8 cellular contexts compared by ENCODE assay signal in the genomic region with DNA sequence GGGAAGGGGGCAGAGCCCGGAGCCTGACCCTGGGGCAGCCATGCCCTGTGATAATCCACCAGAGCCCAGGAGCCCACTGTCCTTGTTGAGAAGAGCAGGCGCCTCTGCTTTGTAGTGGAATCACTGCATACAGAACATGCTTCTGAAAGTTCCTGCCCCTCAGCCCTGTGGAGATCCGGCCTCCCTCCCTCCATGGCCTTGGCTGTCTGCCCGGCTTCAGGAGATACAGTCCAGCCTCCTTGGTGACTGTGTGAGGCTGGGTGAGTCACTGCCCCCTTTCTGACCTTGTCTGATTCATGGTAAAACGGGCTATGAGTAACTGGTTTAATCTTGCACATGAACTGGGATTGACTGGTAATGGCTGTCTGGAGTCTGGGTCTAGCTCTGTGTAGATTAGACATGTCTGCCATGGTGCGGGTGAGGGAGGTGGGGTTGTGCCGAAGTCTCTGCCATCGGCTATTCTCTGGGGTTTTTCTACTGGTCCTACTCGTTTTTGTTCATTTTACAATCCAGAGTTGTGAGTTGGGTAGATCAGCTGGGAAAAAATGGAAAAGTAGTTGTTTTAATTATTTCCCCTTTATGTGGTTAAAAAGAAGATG.
DNase-seq lines count a peak whose midpoint lies in the region; ATAC-seq and TF ChIP-seq lines count a peak whose summit lies in the region.
"Not testable (repeated sequence)": the region's sequence is repeated elsewhere in the genome, so short reads cannot be mapped to it uniquely, and the experiment has no call there.

No MANE protein-coding gene starts in this region.

- H3K27ac ChIP-seq in Peyer's patch: peak overlapping the region in 2 of 4 donors; percentile 50 to 72
- not testable (repeated sequence) for H3K27ac ChIP-seq in endodermal cell (ENCODE audit: low read depth, low read length); suprapubic skin
- peak overlapping the region; percentile 74 to 75 for H3K27ac ChIP-seq in ovary

- peak overlapping the region; percentile 95 for H3K27ac Mint-ChIP-seq in Calu3 (ENCODE audit: unreplicated experiment)
- H3K27ac Mint-ChIP-seq in endodermal cell: not testable (repeated sequence)

- peaks cover 60% of the 10 kb centered on the region for H3K36me3 Mint-ChIP-seq in Calu3 (ENCODE audit: insufficient read depth, unreplicated experiment)
- not testable (repeated sequence) for H3K36me3 Mint-ChIP-seq in activated T-cell treated with anti-CD3 and anti-CD28 coated beads, Interleukin-2, amount 50 U/mL, for 4 hours (ENCODE audit: insufficient read depth); endodermal cell (ENCODE audit: low read depth)

- H3K27me3 Mint-ChIP-seq in Calu3 (ENCODE audit: unreplicated experiment); activated T-cell treated with anti-CD3 and anti-CD28 coated beads, Interleukin-2, amount 50 U/mL, for 4 hours (ENCODE audit: low read depth); endodermal cell (ENCODE audit: insufficient read depth): not testable (repeated sequence)

- not testable (repeated sequence) for H3K4me3 Mint-ChIP-seq in Calu3 (ENCODE audit: low read depth, unreplicated experiment); activated T-cell treated with anti-CD3 and anti-CD28 coated beads, Interleukin-2, amount 50 U/mL, for 4 hours; endodermal cell

- not testable (repeated sequence) for BruUV-seq in Calu3 (replicated peaks; lab: Mats Ljungman, UMichigan)

- not testable (repeated sequence) for H3K4me3 ChIP-seq in Peyer's patch; endodermal cell (ENCODE audit: low read length); ovary; suprapubic skin

- not testable (repeated sequence) for TF ChIP-seq CTCF in Calu3 (IDR thresholded peaks at IDR 0.05; ENCODE audit: unreplicated experiment); Peyer's patch (IDR thresholded peaks at IDR 0.05); endodermal cell (conservative IDR thresholded peaks at IDR 0.05); ovary (IDR thresholded peaks at IDR 0.05); suprapubic skin (IDR thresholded peaks at IDR 0.05)

- H3K9me3 ChIP-seq in Peyer's patch; endodermal cell (ENCODE audit: control insufficient read depth, low read length); ovary; suprapubic skin: not testable (repeated sequence)

- WGBS in endodermal cell (ENCODE audit: insufficient coverage in 1 of 2, insufficient read length in 1 of 2), 2 experiments: 85% methylated on average over 4 of the region's 9 CpGs; no CpG with 5 or more reads in 1 of the 2 experiments
- WGBS in ovary, 3 donors: 6 to 14% (median 8%) methylated on average over 4 to 7 of the region's 9 CpGs
- WGBS in suprapubic skin: 34% methylated on average over 8 of the region's 9 CpGs

- intact Hi-C loops in Calu3 (cut with micrococcal nuclease; ENCODE audit: unreplicated experiment); ovary (cut with DNase I): not testable (repeated sequence)

- not testable (repeated sequence) for H3K9me3 Mint-ChIP-seq in Calu3 (ENCODE audit: low read depth, unreplicated experiment); activated T-cell treated with anti-CD3 and anti-CD28 coated beads, Interleukin-2, amount 50 U/mL, for 4 hours; endodermal cell

- DNase-seq in Calu3: peak; percentile 97
- peak; percentile 81 for DNase-seq in HS-27A (ENCODE audit: low read depth)
- peak; percentile 45 to 93 (median 85) for DNase-seq in Peyer's patch
- DNase-seq in activated T-cell treated with anti-CD3 and anti-CD28 coated beads, Interleukin-2, amount 50 U/mL, for 4 hours: not testable (repeated sequence)
- DNase-seq in endodermal cell: peak; percentile 35
- DNase-seq in inferior parietal cortex (ENCODE audit: extremely low spot score): peak; percentile 34
- DNase-seq in ovary: peak; percentile 95 to 98 (median 96)
- peak; percentile 94 to 95 for DNase-seq in suprapubic skin (ENCODE audit: low spot score in 2 of 2)

- peaks cover 46% of the 10 kb centered on the region for H3K4me1 Mint-ChIP-seq in Calu3 (ENCODE audit: low read depth, unreplicated experiment)
- not testable (repeated sequence) for H3K4me1 Mint-ChIP-seq in activated T-cell treated with anti-CD3 and anti-CD28 coated beads, Interleukin-2, amount 50 U/mL, for 4 hours (ENCODE audit: low read depth)
- H3K4me1 Mint-ChIP-seq in endodermal cell: peaks cover 11% of the 10 kb centered on the region

- CTCF ChIA-PET in Calu3 (lab: Charles Lee): not testable (repeated sequence)

- H3K9ac ChIP-seq in endodermal cell (ENCODE audit: extremely low read depth, low read length, poor library complexity, severe bottlenecking): not testable (repeated sequence)

- H3K4me1 ChIP-seq in Peyer's patch; endodermal cell (ENCODE audit: control insufficient read depth, insufficient read depth, low read length): not testable (repeated sequence)
- H3K4me1 ChIP-seq in ovary (ENCODE audit: insufficient read depth): peaks cover 31% of the 10 kb centered on the region
- peaks cover 23% of the 10 kb centered on the region for H3K4me1 ChIP-seq in suprapubic skin

- not testable (repeated sequence) for H3K36me3 ChIP-seq in Peyer's patch; endodermal cell (ENCODE audit: control insufficient read depth, insufficient read depth, low read length); ovary; suprapubic skin

- not testable (repeated sequence) for TF ChIP-seq EP300 in ovary (IDR thresholded peaks at IDR 0.05); suprapubic skin (IDR thresholded peaks at IDR 0.05)

- not testable (repeated sequence) for H3K27me3 ChIP-seq in Peyer's patch; endodermal cell (ENCODE audit: control insufficient read depth, insufficient read depth, low read length, poor library complexity, severe bottlenecking); ovary; suprapubic skin

- TF ChIP-seq POLR2A in Peyer's patch (IDR thresholded peaks at IDR 0.05); ovary (IDR thresholded peaks at IDR 0.05); suprapubic skin (IDR thresholded peaks at IDR 0.05): not testable (repeated sequence)

- ATAC-seq in activated T-cell treated with anti-CD3 and anti-CD28 coated beads, Interleukin-2, amount 50 U/mL, for 4 hours: peak; percentile 95 to 97
